Comparison of ENCODE assay signal across 27 cellular contexts in genomic region chr13:102902789-102903347, GRCh38. TPM values are rescaled to one million over a fixed set of nuclear protein-coding genes. Genes with fewer than 3 reads are reported as not detected.
DNase-seq lines count a peak whose midpoint lies in the region; ATAC-seq, FAIRE-seq and TF ChIP-seq lines count a peak whose summit lies in the region.
"Had no signal": no experiment of that assay in that cellular context is flagged by ENCODE, and none has a peak within 500 bp of the region (broad histone marks: within the 10 kb centered on the region; RNA-seq: fewer than 3 reads in every experiment).

No MANE protein-coding gene starts in this region.

- no peak for DNase-seq in activated naive CD8-positive, alpha-beta T cell treated with anti-CD3 and anti-CD28 coated beads, Interleukin-2, amount 50 U/mL, for 24 hours
- no peak for DNase-seq in activated naive CD8-positive, alpha-beta T cell treated with anti-CD3 and anti-CD28 coated beads for 36 hours
- DNase-seq in endodermal cell (peak; percentile 75), HepG2 (ENCODE audit: low spot score) (peak; percentile 22), small intestine (peak; percentile 49), brain microvascular endothelial cell (no peak)
- DNase-seq in stimulated activated CD4-positive, alpha-beta T cell treated with anti-CD3 and anti-CD28 coated beads, Interleukin-4, amount 100 ng/mL, for 24 hours, result no peak
- DNase-seq: 8988T; activated CD4-positive, alpha-beta T cell treated with anti-CD3 and anti-CD28 coated beads, Interleukin-2, amount 50 U/mL, for 4 hours; activated CD8-positive, alpha-beta memory T cell treated with anti-CD3 and anti-CD28 coated beads, Interleukin-2, amount 10 ng/mL, durations not matched to agents 7 days and 5 days; activated T-cell treated with anti-CD3 and anti-CD28 coated beads, Interleukin-2, amount 50 U/mL, for 48 hours; Calu3; GF-D8; immature natural killer cell; naive thymus-derived CD4-positive, alpha-beta T cell; NCI-H1092; NCI-H2171; stimulated activated naive CD4-positive, alpha-beta T cell treated with Interleukin-2 at 50 U/mL for 16 hours; upper lobe of right lung had no signal

- in situ Hi-C loops in HepG2 (cut with HindIII; ENCODE audit: extremely low pct_ligation_motif_present, low pct_unique_long_range_greater_than_20kb) (loop anchor here (25.0 kb wide), 1 partner anchor 234 kb away; no protein-coding TSS in a partner anchor), brain microvascular endothelial cell (cut with HindIII; ENCODE audit: low pct_ligation_motif_present, low sequenced_read_pairs) (no loop called here)

- no TSS peak for BruUV-seq in HepG2 (replicated peaks; lab: Mats Ljungman, UMichigan)

- H3K4me3 Mint-ChIP-seq in activated naive CD8-positive, alpha-beta T cell treated with anti-CD3 and anti-CD28 coated beads, Interleukin-2, amount 50 U/mL, for 24 hours, result no peak overlapping the region
- H3K4me3 Mint-ChIP-seq in activated naive CD8-positive, alpha-beta T cell treated with anti-CD3 and anti-CD28 coated beads for 36 hours, result no peak overlapping the region
- no peak overlapping the region for H3K4me3 Mint-ChIP-seq in endodermal cell
- H3K4me3 Mint-ChIP-seq: activated CD8-positive, alpha-beta memory T cell treated with anti-CD3 and anti-CD28 coated beads, Interleukin-2, amount 10 ng/mL, durations not matched to agents 7 days and 5 days; CD14-positive monocyte; immature natural killer cell; naive thymus-derived CD4-positive, alpha-beta T cell had no signal

- no peaks in the 10 kb centered on the region for H3K4me1 Mint-ChIP-seq in activated naive CD8-positive, alpha-beta T cell treated with anti-CD3 and anti-CD28 coated beads, Interleukin-2, amount 50 U/mL, for 24 hours
- H3K4me1 Mint-ChIP-seq in activated naive CD8-positive, alpha-beta T cell treated with anti-CD3 and anti-CD28 coated beads for 36 hours, result no peaks in the 10 kb centered on the region
- no peaks in the 10 kb centered on the region for H3K4me1 Mint-ChIP-seq in endodermal cell
- H3K4me1 Mint-ChIP-seq: CD14-positive monocyte; immature natural killer cell; naive thymus-derived CD4-positive, alpha-beta T cell had no signal

- ATAC-seq in activated naive CD8-positive, alpha-beta T cell treated with anti-CD3 and anti-CD28 coated beads, Interleukin-2, amount 50 U/mL, for 24 hours, result peak; percentile 15
- ATAC-seq in HepG2 (peak; percentile 64), HG02840 (IDR thresholded peaks at IDR 0.05; ENCODE audit: low FRiP score, unreplicated experiment) (no peak)
- ATAC-seq: activated CD8-positive, alpha-beta memory T cell treated with anti-CD3 and anti-CD28 coated beads, Interleukin-2, amount 10 ng/mL, durations not matched to agents 7 days and 5 days; left lung; naive thymus-derived CD4-positive, alpha-beta T cell; upper lobe of right lung had no signal

- H3K4me1 ChIP-seq in endodermal cell (ENCODE audit: control insufficient read depth, insufficient read depth, low read length), result no peaks in the 10 kb centered on the region
- peaks cover 58% of the 10 kb centered on the region for H3K4me1 ChIP-seq in HepG2 (ENCODE audit: insufficient read depth, low read length)
- H3K4me1 ChIP-seq in small intestine (ENCODE audit: control insufficient read depth in 2 of 2, insufficient read depth in 1 of 2, low read depth in 1 of 2, low read length in 1 of 2), result peaks cover under 1 to 10% of the 10 kb centered on the region in 2 donors
- H3K4me1 ChIP-seq: left lung, prostate gland, upper lobe of right lung had no signal

- no peak for TF ChIP-seq POLR2A in HepG2 (IDR thresholded peaks at IDR 0.05; ENCODE audit: insufficient read depth in 1 of 2, low read depth in 2 of 2, low read length in 2 of 2)

- CTCF ChIA-PET in HepG2 (lab: Yijun Ruan, JAX; ENCODE audit: low intra/inter-chr PET ratio, low total read pairs), result no interaction called here

- H3K27me3 ChIP-seq in endodermal cell (ENCODE audit: control insufficient read depth, insufficient read depth, low read length, poor library complexity, severe bottlenecking) (no peaks in the 10 kb centered on the region), HepG2 (ENCODE audit: control insufficient read depth in 1 of 2, insufficient read depth in 2 of 2, low read length in 2 of 2) (no peaks in the 10 kb centered on the region), small intestine (ENCODE audit: control insufficient read depth in 2 of 2, insufficient read depth in 2 of 2, low read length in 2 of 2) (no peaks in the 10 kb centered on the region), brain microvascular endothelial cell (replicated peaks) (no peaks in the 10 kb centered on the region)
- H3K27me3 ChIP-seq: esophagus muscularis mucosa, left lung, upper lobe of right lung had no signal

- no peaks in the 10 kb centered on the region for H3K79me2 ChIP-seq in HepG2 (ENCODE audit: insufficient read depth, low read length)

- H3K9ac ChIP-seq in endodermal cell (ENCODE audit: extremely low read depth, low read length, poor library complexity, severe bottlenecking) (no peak overlapping the region), HepG2 (ENCODE audit: insufficient read depth, low read depth, low read length) (no peak overlapping the region)
- H3K9ac ChIP-seq: GM23248 had no signal

- TF ChIP-seq EP300 in HepG2 (IDR thresholded peaks at IDR 0.05; ENCODE audit: low read depth in 2 of 2, low read length in 2 of 2) (no peak), HepG2 (CRISPR knock-in tag; IDR thresholded peaks at IDR 0.05; ENCODE audit: borderline replicate concordance) (no peak)

- peaks cover 2% of the 10 kb centered on the region for H3K27me3 Mint-ChIP-seq in activated naive CD8-positive, alpha-beta T cell treated with anti-CD3 and anti-CD28 coated beads, Interleukin-2, amount 50 U/mL, for 24 hours
- peaks cover 4% of the 10 kb centered on the region for H3K27me3 Mint-ChIP-seq in activated naive CD8-positive, alpha-beta T cell treated with anti-CD3 and anti-CD28 coated beads for 36 hours
- no peaks in the 10 kb centered on the region for H3K27me3 Mint-ChIP-seq in endodermal cell (ENCODE audit: insufficient read depth)

- no peaks in the 10 kb centered on the region for H3K36me3 ChIP-seq in endodermal cell (ENCODE audit: control insufficient read depth, insufficient read depth, low read length)
- H3K36me3 ChIP-seq in HepG2 (replicated peaks in 1 of 2; ENCODE audit: control insufficient read depth in 1 of 2, insufficient read depth in 2 of 2, low read length in 2 of 2), result no peaks in the 10 kb centered on the region
- H3K36me3 ChIP-seq in small intestine (ENCODE audit: control insufficient read depth in 2 of 2, insufficient read depth in 2 of 2, low read length in 2 of 2), result no peaks in the 10 kb centered on the region
- H3K36me3 ChIP-seq in brain microvascular endothelial cell (replicated peaks), result no peaks in the 10 kb centered on the region
- H3K36me3 ChIP-seq: esophagus muscularis mucosa, left lung, prostate gland, upper lobe of right lung had no signal

- FAIRE-seq in HepG2 (lab: Jason Lieb, UNC) (no peak), small intestine (lab: Jason Lieb, UNC) (no peak)
- FAIRE-seq: endometrium had no signal

- no peak overlapping the region for H3K27ac Mint-ChIP-seq in activated naive CD8-positive, alpha-beta T cell treated with anti-CD3 and anti-CD28 coated beads, Interleukin-2, amount 50 U/mL, for 24 hours
- no peak overlapping the region for H3K27ac Mint-ChIP-seq in activated naive CD8-positive, alpha-beta T cell treated with anti-CD3 and anti-CD28 coated beads for 36 hours
- H3K27ac Mint-ChIP-seq in endodermal cell, result no peak overlapping the region
- H3K27ac Mint-ChIP-seq: activated CD8-positive, alpha-beta memory T cell treated with anti-CD3 and anti-CD28 coated beads, Interleukin-2, amount 10 ng/mL, durations not matched to agents 7 days and 5 days; CD14-positive monocyte; immature natural killer cell; naive thymus-derived CD4-positive, alpha-beta T cell had no signal

- H2AFZ ChIP-seq in HepG2 (ENCODE audit: low read length), result no peak overlapping the region
- H2AFZ ChIP-seq: GM23248 had no signal

- intact Hi-C loops in HepG2 (cut with micrococcal nuclease; ENCODE audit: unreplicated experiment), result no loop called here

- TF ChIP-seq CTCF in endodermal cell (conservative IDR thresholded peaks at IDR 0.05) (no peak), HepG2 (CRISPR knock-in tag; IDR thresholded peaks at IDR 0.05) (no peak), brain microvascular endothelial cell (IDR thresholded peaks at IDR 0.05; ENCODE audit: low read depth, low read length, missing control alignments) (no peak)

- H3K9me3 ChIP-seq in endodermal cell (ENCODE audit: control insufficient read depth, low read length), result no peaks in the 10 kb centered on the region
- no peaks in the 10 kb centered on the region for H3K9me3 ChIP-seq in HepG2 (ENCODE audit: low read length)
- H3K9me3 ChIP-seq in small intestine (ENCODE audit: control insufficient read depth, low read depth), result no peaks in the 10 kb centered on the region
- H3K9me3 ChIP-seq: esophagus muscularis mucosa, left lung, prostate gland, upper lobe of right lung had no signal

- H3K27ac ChIP-seq in endodermal cell (ENCODE audit: low read depth, low read length), result no peak overlapping the region
- H3K27ac ChIP-seq in HepG2 (ENCODE audit: extremely low read length, insufficient read depth, low read length), result no peak overlapping the region
- peak overlapping the region in 1 of 2 donors; percentile 44 for H3K27ac ChIP-seq in small intestine (ENCODE audit: low read depth in 1 of 2, low read length in 1 of 2)
- no peak overlapping the region for H3K27ac ChIP-seq in brain microvascular endothelial cell
- H3K27ac ChIP-seq: esophagus muscularis mucosa, GM23248, left lung, prostate gland, SK-N-MC, upper lobe of right lung had no signal

- no peak for TF ChIP-seq RAD21 in HepG2 (CRISPR knock-in tag; IDR thresholded peaks at IDR 0.05)

- 83% methylated on average over 6 to 12 of the region's 12 CpGs for WGBS in endodermal cell (ENCODE audit: insufficient coverage in 1 of 2, insufficient read length in 1 of 2), 2 experiments
- WGBS in HepG2 (ENCODE audit: low lambda C conversion rate), result 58% methylated on average over 11 of the region's 12 CpGs
- WGBS in small intestine, 3 donors, result 63 to 76% (median 71%) methylated on average over 12 of the region's 12 CpGs

- no peaks in the 10 kb centered on the region for H3K36me3 Mint-ChIP-seq in activated naive CD8-positive, alpha-beta T cell treated with anti-CD3 and anti-CD28 coated beads, Interleukin-2, amount 50 U/mL, for 24 hours (ENCODE audit: low read depth)
- no peaks in the 10 kb centered on the region for H3K36me3 Mint-ChIP-seq in activated naive CD8-positive, alpha-beta T cell treated with anti-CD3 and anti-CD28 coated beads for 36 hours
- H3K36me3 Mint-ChIP-seq in endodermal cell (ENCODE audit: low read depth), result no peaks in the 10 kb centered on the region
- H3K36me3 Mint-ChIP-seq: activated CD8-positive, alpha-beta memory T cell treated with anti-CD3 and anti-CD28 coated beads, Interleukin-2, amount 10 ng/mL, durations not matched to agents 7 days and 5 days; CD14-positive monocyte; immature natural killer cell had no signal

- POLR2A ChIA-PET in HepG2 (lab: Yijun Ruan, JAX), result no interaction called here

- H3K4me3 ChIP-seq in endodermal cell (ENCODE audit: low read length) (no peak overlapping the region), HepG2 (replicated peaks in 1 of 3; ENCODE audit: insufficient read depth in 1 of 3, low read depth in 2 of 3, low read length in 3 of 3) (no peak overlapping the region), small intestine (ENCODE audit: low read depth in 1 of 2, low read length in 2 of 2) (no peak overlapping the region), brain microvascular endothelial cell (ENCODE audit: low read depth, low read length) (no peak overlapping the region)
- H3K4me3 ChIP-seq: esophagus muscularis mucosa, GM23248, left lung, prostate gland, SK-N-MC, upper lobe of right lung had no signal

- no peaks in the 10 kb centered on the region for H4K20me1 ChIP-seq in HepG2 (ENCODE audit: insufficient read depth, low read length)

- no peaks in the 10 kb centered on the region for H3K9me3 Mint-ChIP-seq in activated naive CD8-positive, alpha-beta T cell treated with anti-CD3 and anti-CD28 coated beads, Interleukin-2, amount 50 U/mL, for 24 hours
- no peaks in the 10 kb centered on the region for H3K9me3 Mint-ChIP-seq in activated naive CD8-positive, alpha-beta T cell treated with anti-CD3 and anti-CD28 coated beads for 36 hours
- no peaks in the 10 kb centered on the region for H3K9me3 Mint-ChIP-seq in endodermal cell
- H3K9me3 Mint-ChIP-seq: CD14-positive monocyte; immature natural killer cell; naive thymus-derived CD4-positive, alpha-beta T cell had no signal

- H3K4me2 ChIP-seq in HepG2 (ENCODE audit: low read depth, low read length), result 0 out of 2 replicates have a peak overlapping the region, but pooled peaks have one; percentile 32

RNA-seq across cellular contexts. Expression of gene ERCC5, which starts 57.0 kb away (rescaled TPM):
- total RNA-seq in activated naive CD8-positive, alpha-beta T cell treated with anti-CD3 and anti-CD28 coated beads for 36 hours, result 10 to 100 TPM; 67.4 to 67.5 TPM
- total RNA-seq in endodermal cell, result 10 to 100 TPM; 22.4 to 26.7 TPM
- 36.3 TPM for polyA plus RNA-seq in endodermal cell (2013, experiment 1 of 2)
- polyA plus RNA-seq in endodermal cell (2013, experiment 2 of 2), result 42.0 TPM
- 32.7 and 35.5 TPM in 2 replicates for total RNA-seq in HepG2 (2016; rRNA removed; fragmentation: Illumina TruSeq; extraction: Trizol)
- total RNA-seq in HepG2 (2016; cell fraction: cytosol; rRNA removed; fragmentation: Illumina TruSeq; extraction: Trizol; ENCODE audit: low read depth), result 6.1 and 7.3 TPM in 2 replicates
- 34.4 and 35.7 TPM in 2 replicates for total RNA-seq in HepG2 (2016; cell fraction: insoluble cytoplasmic fraction; rRNA removed; fragmentation: Illumina TruSeq; extraction: Trizol)
- total RNA-seq in HepG2 (2016; cell fraction: membrane; rRNA removed; fragmentation: Illumina TruSeq; extraction: Trizol), result 9.1 and 9.9 TPM in 2 replicates
- 39.1 and 44.7 TPM in 2 replicates for total RNA-seq in HepG2 (2016; cell fraction: nucleus; rRNA removed; fragmentation: Illumina TruSeq; extraction: Trizol)
- polyA plus RNA-seq in HepG2 (2011; rRNA removed), result 12.9 and 14.5 TPM in 2 replicates
- polyA plus RNA-seq in HepG2 (2011; cell fraction: cytosol; rRNA removed), result 3.8 and 6.7 TPM in 2 replicates
- 28.0 and 29.1 TPM in 2 replicates for polyA plus RNA-seq in HepG2 (2011; cell fraction: nucleus; rRNA removed)
- polyA plus RNA-seq in HepG2 (2012), result 15.7 and 24.5 TPM in 2 replicates
- 2.0 and 2.7 TPM in 2 replicates for polyA plus RNA-seq in HepG2 (2016; cell fraction: cytosol; fragmentation: Illumina TruSeq; extraction: Trizol; ENCODE audit: low read depth)
- 28.3 and 31.2 TPM in 2 replicates for polyA plus RNA-seq in HepG2 (2016; cell fraction: insoluble cytoplasmic fraction; fragmentation: Illumina TruSeq; extraction: Trizol; ENCODE audit: low read depth)
- polyA plus RNA-seq in HepG2 (2016; cell fraction: membrane; fragmentation: Illumina TruSeq; extraction: Trizol; ENCODE audit: low read depth), result 3.7 and 4.4 TPM in 2 replicates
- 82.8 and 90.6 TPM in 2 replicates for polyA plus RNA-seq in HepG2 (2016; cell fraction: nucleus; fragmentation: Illumina TruSeq; extraction: Trizol; ENCODE audit: insufficient read depth, low read depth)
- 12.6 and 24.1 TPM in 2 replicates for polyA minus RNA-seq in HepG2 (2011; rRNA and poly(A)+ RNA removed; ENCODE audit: low replicate concordance)
- polyA minus RNA-seq in HepG2 (2011; cell fraction: cytosol; rRNA and poly(A)+ RNA removed), result 11.8 and 13.1 TPM in 2 replicates
- 31.8 and 49.9 TPM in 2 replicates for polyA minus RNA-seq in HepG2 (2011; cell fraction: nucleus; rRNA and poly(A)+ RNA removed)
- 100 to 1,000 TPM in 1 of 3 donors, 10 to 100 TPM in 2; 40.7 to 112 (median 54.9) TPM for polyA plus RNA-seq in small intestine

Comparison
In these comparisons a context has a peak if more than half of its experiments do, and no peak if none do; other contexts are left out.
1. DNase-seq: peak in endodermal cell (single experiment), HepG2 (single experiment) and small intestine (single experiment); none in activated naive CD8-positive, alpha-beta T cell treated with anti-CD3 and anti-CD28 coated beads, Interleukin-2, amount 50 U/mL, for 24 hours (single experiment), activated naive CD8-positive, alpha-beta T cell treated with anti-CD3 and anti-CD28 coated beads for 36 hours (single experiment), stimulated activated CD4-positive, alpha-beta T cell treated with anti-CD3 and anti-CD28 coated beads, Interleukin-4, amount 100 ng/mL, for 24 hours (single experiment) and brain microvascular endothelial cell (single experiment).